Comparison of ENCODE assay signal across 20 cellular contexts in the genomic region with DNA sequence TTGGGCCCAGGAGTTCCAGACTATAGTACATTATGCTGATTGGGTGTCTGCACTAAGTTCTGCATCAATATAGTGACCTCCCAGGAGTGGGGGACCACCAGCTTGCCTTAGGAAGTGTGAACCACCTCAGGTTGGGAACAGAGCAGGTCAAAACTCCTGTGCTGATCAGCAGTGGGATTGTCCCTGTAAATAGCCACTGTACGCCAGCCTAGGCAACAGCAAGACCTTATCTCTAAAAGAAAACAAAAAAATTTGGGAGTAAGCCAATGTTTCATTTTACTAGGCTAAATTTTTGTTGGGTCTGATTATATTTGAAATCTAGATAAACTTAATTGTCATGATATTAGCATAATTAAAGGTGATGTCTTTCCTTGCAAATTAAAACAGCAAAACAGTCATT. TPM values are rescaled to one million over a fixed set of nuclear protein-coding genes. Genes with fewer than 3 reads are reported as not detected.
DNase-seq lines count a peak whose midpoint lies in the region; ATAC-seq, FAIRE-seq and TF ChIP-seq lines count a peak whose summit lies in the region.
"Had no signal": no experiment of that assay in that cellular context is flagged by ENCODE, and none has a peak within 500 bp of the region (broad histone marks: within the 10 kb centered on the region; RNA-seq: fewer than 3 reads in every experiment).

No MANE protein-coding gene starts in this region.

- no peak for FAIRE-seq in K562 (lab: Jason Lieb, UNC)
- FAIRE-seq: G401.6, GM12891 had no signal

- H3K9me3 ChIP-seq in BLaER1 (no peaks in the 10 kb centered on the region), OCI-LY7 (ENCODE audit: low read length) (no peaks in the 10 kb centered on the region), K562 (replicated peaks; ENCODE audit: control insufficient read depth, insufficient read depth, low read depth, low read length) (no peaks in the 10 kb centered on the region)

- H3K4me2 ChIP-seq in BLaER1 (no peak overlapping the region), OCI-LY7 (ENCODE audit: low read length) (no peak overlapping the region), K562 (ENCODE audit: insufficient read depth, low read length) (no peak overlapping the region)

- no peak for DNase-seq in OCI-LY7 (ENCODE audit: low spot score)
- no peak for DNase-seq in K562 (ENCODE audit: extremely low read depth in 1 of 4, low spot score in 3 of 4)
- no peak for DNase-seq in stimulated activated naive B cell treated with anti-CD40 and anti-IgM and Interleukin-4, amounts not matched to agents 10 μg/mL and 1 μg/mL and 100 μg/mL, for 72 hours
- DNase-seq in NCI-H748 treated with DMSO at 0.1 percent for 48 hours (lab: John Stamatoyannopoulos, UW), result no peak
- no peak for DNase-seq in NCI-H446 (lab: John Stamatoyannopoulos, UW)
- DNase-seq in activated naive CD4-positive, alpha-beta T cell (lab: John Stamatoyannopoulos, UW), result no peak
- DNase-seq: C1 segment of cervical spinal cord; CD4-positive, CD25-positive, alpha-beta regulatory T cell; CD8-positive, alpha-beta memory T cell; COR-L47; DMS 273 treated with DMSO at 0.1 percent for 48 hours; DMS53; DND-41; GM23248; HCEC 1CT had no signal

- TF ChIP-seq POLR2A in K562 (conservative IDR thresholded peaks at IDR 0.05), result no peak

- H3K27ac Mint-ChIP-seq in stimulated activated naive B cell treated with anti-CD40 and anti-IgM and Interleukin-4, amounts not matched to agents 10 μg/mL and 1 μg/mL and 100 μg/mL, for 72 hours, result peak overlapping the region; percentile 47
- H3K27ac Mint-ChIP-seq: B cell; CD4-positive, CD25-positive, alpha-beta regulatory T cell; CD8-positive, alpha-beta memory T cell had no signal

- BruUV-seq in OCI-LY7 (replicated peaks; lab: Mats Ljungman, UMichigan) (no TSS peak), K562 (replicated peaks; lab: Mats Ljungman, UMichigan) (no TSS peak)

- CTCF ChIA-PET in OCI-LY7 (lab: Charles Lee; ENCODE audit: unreplicated experiment), result no interaction called here
- CTCF ChIA-PET in K562 (lab: Yijun Ruan, JAX; ENCODE audit: low intra/inter-chr PET ratio), result no interaction called here

- TF ChIP-seq CTCF in OCI-LY7 (conservative IDR thresholded peaks at IDR 0.05; ENCODE audit: low read length), result no peak
- no peak for TF ChIP-seq CTCF in K562 (IDR thresholded peaks at IDR 0.05 in 2 of 3, conservative IDR thresholded peaks at IDR 0.05 in 1 of 3; ENCODE audit: insufficient read depth in 2 of 3, low read depth in 1 of 3, low read length in 3 of 3)

- POLR2A ChIA-PET in OCI-LY7 (lab: Charles Lee), result no interaction called here
- POLR2A ChIA-PET in K562 (lab: Yijun Ruan, JAX), result interaction anchor here (0.6 kb wide), 1 partner anchor 131 kb away, joined by 3 read pairs; no protein-coding TSS in a partner anchor

- in situ Hi-C loops in K562 (cut with MboI), result no loop called here

- H3K4me1 ChIP-seq in BLaER1 (peaks cover 27% of the 10 kb centered on the region), OCI-LY7 (ENCODE audit: insufficient read depth, low read length, poor library complexity, severe bottlenecking) (peaks cover 25% of the 10 kb centered on the region), K562 (replicated peaks in 1 of 2; ENCODE audit: control insufficient read depth in 2 of 2, insufficient read depth in 2 of 2, low read length in 2 of 2) (peaks cover 11 to 24% of the 10 kb centered on the region in 2 experiments; a peak in 4 of 5 replicates)

- no peak for TF ChIP-seq EP300 in K562 (IDR thresholded peaks at IDR 0.05; ENCODE audit: low read length)

- peaks cover 6 to 16% of the 10 kb centered on the region in 2 donors for H3K36me3 Mint-ChIP-seq in stimulated activated naive B cell treated with anti-CD40 and anti-IgM and Interleukin-4, amounts not matched to agents 10 μg/mL and 1 μg/mL and 100 μg/mL, for 72 hours

- WGBS in K562 (ENCODE audit: insufficient coverage, low coverage, missing lambda C conversion rate), result 44% methylated on average over 1 of the region's 1 CpG

- H3K4me1 Mint-ChIP-seq in stimulated activated naive B cell treated with anti-CD40 and anti-IgM and Interleukin-4, amounts not matched to agents 10 μg/mL and 1 μg/mL and 100 μg/mL, for 72 hours, result peaks cover 19 to 33% of the 10 kb centered on the region in 2 donors

- H3K27ac ChIP-seq in BLaER1 (no peak overlapping the region), OCI-LY7 (ENCODE audit: low read depth, low read length, poor library complexity, severe bottlenecking) (peak overlapping the region; percentile 15), K562 (ENCODE audit: extremely low read depth, low read depth, low read length) (no peak overlapping the region)
- H3K27ac ChIP-seq: GM23248 had no signal

- no peak overlapping the region for H2AFZ ChIP-seq in OCI-LY7 (ENCODE audit: low read length)
- H2AFZ ChIP-seq in K562 (ENCODE audit: low read depth, low read length), result no peak overlapping the region
- H2AFZ ChIP-seq: GM23248 had no signal

- ATAC-seq in K562, result no peak
- no peak for ATAC-seq in stimulated activated naive B cell treated with anti-CD40 and anti-IgM and Interleukin-4, amounts not matched to agents 10 μg/mL and 1 μg/mL and 100 μg/mL, for 72 hours (replicated peaks)
- ATAC-seq in GM18520 (IDR thresholded peaks at IDR 0.05; ENCODE audit: unreplicated experiment), result no peak

- H3K4me3 ChIP-seq in BLaER1 (no peak overlapping the region), OCI-LY7 (ENCODE audit: low read depth, low read length, poor library complexity, severe bottlenecking) (no peak overlapping the region), K562 (no peak overlapping the region)
- H3K4me3 ChIP-seq: GM23248 had no signal

- H3K9me1 ChIP-seq in K562 (ENCODE audit: control insufficient read depth, insufficient read depth, low read length), result no peaks in the 10 kb centered on the region

- peaks cover 23% of the 10 kb centered on the region; the same call in 1 of the 2 replicates for H3K79me2 ChIP-seq in OCI-LY7 (ENCODE audit: insufficient read depth, low read depth, low read length)
- peaks cover 15% of the 10 kb centered on the region for H3K79me2 ChIP-seq in K562 (ENCODE audit: control insufficient read depth, insufficient read depth, low read length)

- no peaks in the 10 kb centered on the region for H3K27me3 ChIP-seq in BLaER1
- no peaks in the 10 kb centered on the region for H3K27me3 ChIP-seq in K562 (ENCODE audit: control insufficient read depth in 2 of 2, insufficient read depth in 2 of 2, low read length in 2 of 2)

- TF ChIP-seq RAD21 in K562 (CRISPR knock-in tag; conservative IDR thresholded peaks at IDR 0.05 in 1 of 2, IDR thresholded peaks at IDR 0.05 in 1 of 2), result no peak

- H3K9ac ChIP-seq in BLaER1 (0 out of 2 replicates have a peak overlapping the region, but pooled peaks have one; percentile 29), K562 (ENCODE audit: insufficient read depth in 1 of 2, low read depth in 2 of 2, low read length in 2 of 2) (no peak overlapping the region)
- H3K9ac ChIP-seq: GM23248 had no signal

- no peaks in the 10 kb centered on the region for H3K9me3 Mint-ChIP-seq in stimulated activated naive B cell treated with anti-CD40 and anti-IgM and Interleukin-4, amounts not matched to agents 10 μg/mL and 1 μg/mL and 100 μg/mL, for 72 hours
- H3K9me3 Mint-ChIP-seq: CD4-positive, CD25-positive, alpha-beta regulatory T cell; CD8-positive, alpha-beta memory T cell had no signal

- intact Hi-C loops in OCI-LY7 (cut with micrococcal nuclease; ENCODE audit: unreplicated experiment), result no loop called here
- intact Hi-C loops in K562 (cut with micrococcal nuclease), result loop anchor here (10.0 kb wide), 1 partner anchor 92 kb away; a partner anchor contains a TSS

- no peaks in the 10 kb centered on the region for H3K27me3 Mint-ChIP-seq in stimulated activated naive B cell treated with anti-CD40 and anti-IgM and Interleukin-4, amounts not matched to agents 10 μg/mL and 1 μg/mL and 100 μg/mL, for 72 hours
- H3K27me3 Mint-ChIP-seq: B cell; CD8-positive, alpha-beta memory T cell had no signal

- no peaks in the 10 kb centered on the region for H3K9me2 ChIP-seq in OCI-LY7 (ENCODE audit: insufficient read depth, low read length)

- H4K20me1 ChIP-seq in BLaER1 (no peaks in the 10 kb centered on the region), OCI-LY7 (ENCODE audit: insufficient read depth, low read length) (no peaks in the 10 kb centered on the region), K562 (replicated peaks; ENCODE audit: control insufficient read depth, insufficient read depth, low read length) (no peaks in the 10 kb centered on the region)

- H3K4me3 Mint-ChIP-seq in stimulated activated naive B cell treated with anti-CD40 and anti-IgM and Interleukin-4, amounts not matched to agents 10 μg/mL and 1 μg/mL and 100 μg/mL, for 72 hours, result no peak overlapping the region
- H3K4me3 Mint-ChIP-seq: B cell; CD8-positive, alpha-beta memory T cell had no signal

- H3K36me3 ChIP-seq in BLaER1 (peaks cover 60% of the 10 kb centered on the region), OCI-LY7 (ENCODE audit: insufficient read depth, low read length) (peaks cover 45% of the 10 kb centered on the region), K562 (ENCODE audit: control insufficient read depth, insufficient read depth, low read length) (peaks cover 10% of the 10 kb centered on the region; the same call in 1 of the 3 replicates)

RNA-seq across cellular contexts. Expression of a gene that starts 3.4 kb away (rescaled TPM):
- 31.7 and 43.0 TPM in 2 replicates for total RNA-seq in OCI-LY7 (2014; rRNA removed; shearing (Covaris generic))
- 70.4 and 77.1 TPM in 2 replicates for total RNA-seq in OCI-LY7 (2022)
- 132 and 153 TPM in 2 replicates for total RNA-seq in K562 (2011; cell fraction: chromatin; rRNA removed; ENCODE audit: low replicate concordance)
- total RNA-seq in K562 (2011; cell fraction: nucleolus; rRNA removed), result 72.2 and 77.4 TPM in 2 replicates
- total RNA-seq in K562 (2011; cell fraction: nucleoplasm; rRNA removed), result 88.6 and 105 TPM in 2 replicates
- 8.5 TPM in 2 replicates for total RNA-seq in K562 (2014; rRNA removed)
- total RNA-seq in K562 (2014; rRNA removed; fragmentation: Illumina TruSeq; extraction: Trizol), result 12.3 and 15.6 TPM in 2 replicates
- 11.6 and 11.8 TPM in 2 replicates for total RNA-seq in K562 (2015; rRNA removed; fragmentation: Illumina TruSeq; extraction: Trizol)
- total RNA-seq in K562 (2021), result 11.4 and 17.0 TPM in 2 replicates
- polyA plus RNA-seq in K562 (2011; rRNA removed), result 10.9 and 12.1 TPM in 2 replicates
- 7.2 and 9.5 TPM in 2 replicates for polyA plus RNA-seq in K562 (2011; cell fraction: cytosol; rRNA removed)
- polyA plus RNA-seq in K562 (2011; cell fraction: nucleus; rRNA removed), result 20.8 and 31.9 TPM in 2 replicates
- polyA plus RNA-seq in K562 (2012), result 6.0 and 9.1 TPM in 2 replicates
- polyA plus RNA-seq in K562 (2014; fragmentation: Illumina TruSeq; extraction: Trizol), result 8.6 and 9.5 TPM in 2 replicates
- 1 to 10 TPM; 2.3 to 3.3 TPM for polyA plus RNA-seq in K562 (2014; fragmentation: Nextera tagmentation; extraction: Ambion mirVana)
- polyA plus RNA-seq in K562 (2014; rRNA removed), result 10.7 and 10.8 TPM in 2 replicates
- polyA minus RNA-seq in K562 (2011; rRNA and poly(A)+ RNA removed), result 49.8 and 57.4 TPM in 2 replicates
- 6.1 and 6.9 TPM in 2 replicates for polyA minus RNA-seq in K562 (2011; cell fraction: cytosol; rRNA and poly(A)+ RNA removed)
- polyA minus RNA-seq in K562 (2011; cell fraction: nucleus; rRNA and poly(A)+ RNA removed), result 27.3 and 37.8 TPM in 2 replicates

RNA-seq across cellular contexts. Expression of a gene that starts 7.3 kb away (rescaled TPM):
- total RNA-seq in OCI-LY7 (2014; rRNA removed; shearing (Covaris generic)), result 15.9 and 21.9 TPM in 2 replicates
- total RNA-seq in OCI-LY7 (2022) (51.1 and 52.8 TPM in 2 replicates), K562 (2014; rRNA removed) (8.9 and 9.6 TPM in 2 replicates), K562 (2014; rRNA removed; fragmentation: Illumina TruSeq; extraction: Trizol) (18.2 and 21.4 TPM in 2 replicates), K562 (2015; rRNA removed; fragmentation: Illumina TruSeq; extraction: Trizol) (17.2 and 18.8 TPM in 2 replicates), K562 (2021) (30.2 and 36.3 TPM in 2 replicates)
- total RNA-seq in K562 (2011; cell fraction: chromatin; rRNA removed; ENCODE audit: low replicate concordance), result 27.5 and 105 TPM in 2 replicates
- 27.8 and 38.3 TPM in 2 replicates for total RNA-seq in K562 (2011; cell fraction: nucleolus; rRNA removed)
- 38.4 and 40.3 TPM in 2 replicates for total RNA-seq in K562 (2011; cell fraction: nucleoplasm; rRNA removed)
- polyA plus RNA-seq in K562 (2011; rRNA removed) (11.1 and 14.4 TPM in 2 replicates), K562 (2014; fragmentation: Illumina TruSeq; extraction: Trizol) (11.6 and 12.3 TPM in 2 replicates), K562 (2014; fragmentation: Nextera tagmentation; extraction: Ambion mirVana) (1 to 10 TPM; 2.8 to 6.8 TPM), K562 (2014; rRNA removed) (9.8 and 12.8 TPM in 2 replicates)
- 9.4 and 11.8 TPM in 2 replicates for polyA plus RNA-seq in K562 (2011; cell fraction: cytosol; rRNA removed)
- polyA plus RNA-seq in K562 (2011; cell fraction: nucleus; rRNA removed), result 18.7 and 21.0 TPM in 2 replicates
- polyA plus RNA-seq in K562 (2012), result 6.1 and 7.4 TPM in 2 replicates
- 44.0 and 60.6 TPM in 2 replicates for polyA minus RNA-seq in K562 (2011; rRNA and poly(A)+ RNA removed)
- 25.8 and 28.9 TPM in 2 replicates for polyA minus RNA-seq in K562 (2011; cell fraction: cytosol; rRNA and poly(A)+ RNA removed)
- 20.1 and 32.0 TPM in 2 replicates for polyA minus RNA-seq in K562 (2011; cell fraction: nucleus; rRNA and poly(A)+ RNA removed)
